In the genomic region with DNA sequence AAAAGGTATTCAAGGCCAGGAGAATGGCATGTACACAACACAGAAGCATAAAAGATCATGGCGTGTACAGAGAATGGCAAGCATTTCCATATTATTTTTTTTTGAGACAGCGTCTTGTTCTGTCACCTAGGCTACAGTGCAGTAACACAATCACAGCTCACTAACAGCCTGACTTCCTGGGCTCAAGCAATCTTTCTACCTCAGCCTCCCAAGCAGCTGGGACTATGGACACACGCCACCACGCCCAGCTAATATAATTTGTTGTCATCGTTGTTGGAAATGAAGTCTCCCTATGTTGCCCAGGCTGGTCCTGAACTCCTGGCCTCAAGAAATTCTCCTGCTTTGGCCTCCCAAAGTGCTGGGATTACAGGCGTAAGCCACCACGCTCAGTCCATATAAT, we compare ENCODE assay signal across 39 cellular contexts. TPM values are rescaled to one million over a fixed set of nuclear protein-coding genes. Genes with fewer than 3 reads are reported as not detected.
"Had no signal": no experiment of that assay in that cellular context is flagged by ENCODE, and none has a peak within 500 bp of the region (broad histone marks: within the 10 kb centered on the region; RNA-seq: fewer than 3 reads in every experiment).

No MANE protein-coding gene starts in this region.

- H3K27ac Mint-ChIP-seq: activated naive CD4-positive, alpha-beta T cell treated with anti-CD3 and anti-CD28 coated beads for 36 hours; activated naive CD4-positive, alpha-beta T cell treated with anti-CD3 and anti-CD28 coated beads, Interleukin-2, amount 10 ng/mL, durations not matched to agents 7 days and 5 days; activated naive CD4-positive, alpha-beta T cell treated with anti-CD3 and anti-CD28 coated beads, Interleukin-2, amount 50 U/mL, for 24 hours; activated naive CD4-positive, alpha-beta T cell treated with anti-CD3 and anti-CD28 coated beads, Interleukin-2, amount 50 U/mL, for 72 hours; activated naive CD8-positive, alpha-beta T cell; activated naive CD8-positive, alpha-beta T cell treated with anti-CD3 and anti-CD28 coated beads for 36 hours; activated naive CD8-positive, alpha-beta T cell treated with anti-CD3 and anti-CD28 coated beads, Interleukin-2, amount 10 ng/mL, durations not matched to agents 7 days and 5 days; activated naive CD8-positive, alpha-beta T cell treated with anti-CD3 and anti-CD28 coated beads, Interleukin-2, amount 50 U/mL, for 24 hours; activated T-helper 1 cell treated with anti-CD3 and anti-CD28 coated beads, Interleukin-12 subunit alpha, Interleukin-12 subunit beta, Interleukin-2, Interleukin-4 antibody, amounts not matched to agents 30 ng/mL and 10 ng/mL and 1 ng/mL, durations not matched to agents 14 hours and 24 hours and 36 hours; activated T-helper 17 cell treated with anti-CD3 and anti-CD28 coated beads, Interleukin-2, amount 50 U/mL, for 72 hours; activated T-helper 2 cell treated with anti-CD3 and anti-CD28 coated beads, Interferon-gamma antibody, Interleukin-2, Interleukin-4, amounts not matched to agents 10 μg/mL and 5 μg/mL and 100 μg/mL, durations not matched to agents 14 hours and 24 hours and 36 hours; brain had no signal

- ATAC-seq: activated naive CD4-positive, alpha-beta T cell treated with anti-CD3 and anti-CD28 coated beads, Interleukin-2, amount 50 U/mL, for 72 hours; activated naive CD8-positive, alpha-beta T cell treated with anti-CD3 and anti-CD28 coated beads, Interleukin-2, amount 50 U/mL, for 24 hours; activated T-cell treated with anti-CD3 and anti-CD28 coated beads, Interleukin-2, amount 50 U/mL, for 72 hours; activated T-helper 17 cell treated with anti-CD3 and anti-CD28 coated beads, Interleukin-2, amount 50 U/mL, for 72 hours; body of pancreas had no signal

- FAIRE-seq: astrocyte, bronchial epithelial cell had no signal

- H3K4me1 ChIP-seq: ascending aorta, body of pancreas, breast epithelium had no signal

- H3K4me3 ChIP-seq: adrenal gland, ascending aorta, body of pancreas, breast epithelium, cardiac muscle cell had no signal

- H3K9me3 Mint-ChIP-seq: activated naive CD4-positive, alpha-beta T cell treated with anti-CD3 and anti-CD28 coated beads for 36 hours; activated naive CD4-positive, alpha-beta T cell treated with anti-CD3 and anti-CD28 coated beads, Interleukin-2, amount 10 ng/mL, durations not matched to agents 7 days and 5 days; activated naive CD4-positive, alpha-beta T cell treated with anti-CD3 and anti-CD28 coated beads, Interleukin-2, amount 50 U/mL, for 24 hours; activated naive CD4-positive, alpha-beta T cell treated with anti-CD3 and anti-CD28 coated beads, Interleukin-2, amount 50 U/mL, for 72 hours; activated naive CD8-positive, alpha-beta T cell treated with anti-CD3 and anti-CD28 coated beads for 36 hours; activated naive CD8-positive, alpha-beta T cell treated with anti-CD3 and anti-CD28 coated beads, Interleukin-2, amount 10 ng/mL, durations not matched to agents 7 days and 5 days; activated naive CD8-positive, alpha-beta T cell treated with anti-CD3 and anti-CD28 coated beads, Interleukin-2, amount 50 U/mL, for 24 hours; activated T-cell treated with anti-CD3 and anti-CD28 coated beads, Interleukin-2, amount 50 U/mL, for 72 hours; activated T-helper 1 cell treated with anti-CD3 and anti-CD28 coated beads, Interleukin-12 subunit alpha, Interleukin-12 subunit beta, Interleukin-2, Interleukin-4 antibody, amounts not matched to agents 30 ng/mL and 10 ng/mL and 1 ng/mL, durations not matched to agents 14 hours and 24 hours and 36 hours; activated T-helper 17 cell treated with anti-CD3 and anti-CD28 coated beads, Interleukin-2, amount 50 U/mL, for 72 hours; activated T-helper 2 cell treated with anti-CD3 and anti-CD28 coated beads, Interferon-gamma antibody, Interleukin-2, Interleukin-4, amounts not matched to agents 10 μg/mL and 5 μg/mL and 100 μg/mL, durations not matched to agents 14 hours and 24 hours and 36 hours; brain; central memory CD8-positive, alpha-beta T cell had no signal

- H3K4me1 Mint-ChIP-seq: activated naive CD4-positive, alpha-beta T cell treated with anti-CD3 and anti-CD28 coated beads, Interleukin-2, amount 10 ng/mL, durations not matched to agents 7 days and 5 days; activated naive CD8-positive, alpha-beta T cell treated with anti-CD3 and anti-CD28 coated beads, Interleukin-2, amount 10 ng/mL, durations not matched to agents 7 days and 5 days; activated naive CD8-positive, alpha-beta T cell treated with anti-CD3 and anti-CD28 coated beads, Interleukin-2, amount 50 U/mL, for 24 hours; brain had no signal

- H3K27me3 ChIP-seq: adrenal gland, ascending aorta, body of pancreas, brain microvascular endothelial cell, breast epithelium, cardiac muscle cell had no signal

- H3K27ac ChIP-seq: adrenal gland, ascending aorta, body of pancreas, brain microvascular endothelial cell, breast epithelium, cardiac muscle cell had no signal

- H3K9me3 ChIP-seq: adrenal gland, ascending aorta, body of pancreas, breast epithelium had no signal

- H3K4me3 Mint-ChIP-seq: activated naive CD4-positive, alpha-beta T cell treated with anti-CD3 and anti-CD28 coated beads for 36 hours; activated naive CD4-positive, alpha-beta T cell treated with anti-CD3 and anti-CD28 coated beads, Interleukin-2, amount 10 ng/mL, durations not matched to agents 7 days and 5 days; activated naive CD4-positive, alpha-beta T cell treated with anti-CD3 and anti-CD28 coated beads, Interleukin-2, amount 50 U/mL, for 24 hours; activated naive CD8-positive, alpha-beta T cell; activated naive CD8-positive, alpha-beta T cell treated with anti-CD3 and anti-CD28 coated beads for 36 hours; activated naive CD8-positive, alpha-beta T cell treated with anti-CD3 and anti-CD28 coated beads, Interleukin-2, amount 10 ng/mL, durations not matched to agents 7 days and 5 days; activated naive CD8-positive, alpha-beta T cell treated with anti-CD3 and anti-CD28 coated beads, Interleukin-2, amount 50 U/mL, for 24 hours; activated T-cell treated with anti-CD3 and anti-CD28 coated beads, Interleukin-2, amount 50 U/mL, for 72 hours; activated T-helper 1 cell treated with anti-CD3 and anti-CD28 coated beads, Interleukin-12 subunit alpha, Interleukin-12 subunit beta, Interleukin-2, Interleukin-4 antibody, amounts not matched to agents 30 ng/mL and 10 ng/mL and 1 ng/mL, durations not matched to agents 14 hours and 24 hours and 36 hours; activated T-helper 17 cell treated with anti-CD3 and anti-CD28 coated beads, Interleukin-2, amount 50 U/mL, for 72 hours; brain; central memory CD8-positive, alpha-beta T cell had no signal

- H3K27me3 Mint-ChIP-seq: activated naive CD4-positive, alpha-beta T cell treated with anti-CD3 and anti-CD28 coated beads, Interleukin-2, amount 10 ng/mL, durations not matched to agents 7 days and 5 days; activated naive CD4-positive, alpha-beta T cell treated with anti-CD3 and anti-CD28 coated beads, Interleukin-2, amount 50 U/mL, for 24 hours; activated naive CD8-positive, alpha-beta T cell; activated naive CD8-positive, alpha-beta T cell treated with anti-CD3 and anti-CD28 coated beads for 36 hours; activated naive CD8-positive, alpha-beta T cell treated with anti-CD3 and anti-CD28 coated beads, Interleukin-2, amount 10 ng/mL, durations not matched to agents 7 days and 5 days; activated naive CD8-positive, alpha-beta T cell treated with anti-CD3 and anti-CD28 coated beads, Interleukin-2, amount 50 U/mL, for 24 hours; activated T-helper 17 cell treated with anti-CD3 and anti-CD28 coated beads, Interleukin-2, amount 50 U/mL, for 72 hours; brain; central memory CD8-positive, alpha-beta T cell had no signal

- DNase-seq: activated effector memory CD4-positive, alpha-beta T cell treated with anti-CD3 and anti-CD28 coated beads, Interleukin-2, amount 50 U/mL, for 16 hours; activated effector memory CD4-positive, alpha-beta T cell treated with Interleukin-2 at 50 U/mL for 16 hours; activated gamma-delta T cell; activated gamma-delta T cell treated with Interleukin-2 at 50 U/mL for 16 hours; activated naive CD4-positive, alpha-beta T cell; activated naive CD4-positive, alpha-beta T cell treated with anti-CD3 and anti-CD28 coated beads for 36 hours; activated naive CD4-positive, alpha-beta T cell treated with anti-CD3 and anti-CD28 coated beads, Interleukin-2, amount 10 ng/mL, durations not matched to agents 7 days and 5 days; activated naive CD4-positive, alpha-beta T cell treated with anti-CD3 and anti-CD28 coated beads, Interleukin-2, amount 50 U/mL, for 16 hours; activated naive CD4-positive, alpha-beta T cell treated with Interleukin-2 at 50 U/mL for 16 hours; activated naive CD8-positive, alpha-beta T cell treated with anti-CD3 and anti-CD28 coated beads for 36 hours; activated naive CD8-positive, alpha-beta T cell treated with anti-CD3 and anti-CD28 coated beads, Interleukin-2, amount 10 ng/mL, durations not matched to agents 7 days and 5 days; activated naive CD8-positive, alpha-beta T cell treated with anti-CD3 and anti-CD28 coated beads, Interleukin-2, amount 50 U/mL, for 24 hours; activated T-cell treated with anti-CD3 and anti-CD28 coated beads for 4 hours; activated T-cell treated with anti-CD3 and anti-CD28 coated beads, Interleukin-2, amount 50 U/mL, for 1 hour; activated T-cell treated with anti-CD3 and anti-CD28 coated beads, Interleukin-2, amount 50 U/mL, for 48 hours; activated T-cell treated with anti-CD3 and anti-CD28 coated beads, Interleukin-2, amount 50 U/mL, for 72 hours; adrenal gland; amniotic stem cell; amygdala; anterior cingulate cortex; aorta; body of pancreas; brain microvascular endothelial cell; caudate nucleus; central memory CD4-positive, alpha-beta T cell; cerebellar nuclear complex had no signal

RNA-seq across cellular contexts. Expression of a gene that starts 27.9 kb away (rescaled TPM):
- total RNA-seq: ascending aorta had no signal

RNA-seq across cellular contexts. Expression of a gene that starts 46.8 kb away (rescaled TPM):
- total RNA-seq: ascending aorta had no signal
